22 cellular contexts compared by ENCODE assay signal in genomic region chr5:53871772-53872171, GRCh38.
"Had no signal": no experiment of that assay in that cellular context is flagged by ENCODE, and none has a peak within 500 bp of the region (broad histone marks: within the 10 kb centered on the region; RNA-seq: fewer than 3 reads in every experiment).

No MANE protein-coding gene starts in this region.

- H3K4me1 Mint-ChIP-seq: activated naive CD8-positive, alpha-beta T cell treated with anti-CD3 and anti-CD28 coated beads for 36 hours; memory B cell; stimulated activated naive CD8-positive, alpha-beta T cell treated with anti-CD3 and anti-CD28 coated beads, Interleukin-15, amount 100 ng/mL, for 72 hours had no signal

- ATAC-seq: foreskin keratinocyte; left colon; pancreas; psoas muscle; stimulated activated naive CD8-positive, alpha-beta T cell treated with anti-CD3 and anti-CD28 coated beads, Interleukin-15, amount 100 ng/mL, for 72 hours had no signal

- FAIRE-seq: astrocyte, keratinocyte, pancreas had no signal

- DNase-seq: activated CD4-positive, alpha-beta memory T cell treated with anti-CD3 and anti-CD28 coated beads for 36 hours; activated CD4-positive, alpha-beta T cell treated with anti-CD3 and anti-CD28 coated beads for 48 hours; activated CD4-positive, CD25-positive, alpha-beta regulatory T cell; activated naive CD4-positive, alpha-beta T cell treated with Interleukin-2 at 50 U/mL for 16 hours; activated naive CD8-positive, alpha-beta T cell treated with anti-CD3 and anti-CD28 coated beads for 36 hours; activated T-cell treated with anti-CD3 and anti-CD28 coated beads, Interleukin-2, amount 50 U/mL, for 48 hours; central memory CD4-positive, alpha-beta T cell; effector CD8-positive, alpha-beta T cell; erythroblast; foreskin keratinocyte; left colon; nephron progenitor cell; pancreas; psoas muscle; stimulated activated CD4-positive, alpha-beta T cell treated with anti-CD3 and anti-CD28 coated beads, Interleukin-4, amount 100 ng/mL, for 24 hours; stimulated activated naive CD8-positive, alpha-beta T cell treated with anti-CD3 and anti-CD28 coated beads, Interleukin-15, amount 100 ng/mL, for 72 hours; uterus had no signal

- H3K4me1 ChIP-seq: foreskin keratinocyte, pancreas, psoas muscle, right atrium auricular region, tibial nerve, uterus had no signal

- H3K4me3 Mint-ChIP-seq: activated CD4-positive, alpha-beta memory T cell treated with anti-CD3 and anti-CD28 coated beads for 36 hours; activated naive CD8-positive, alpha-beta T cell treated with anti-CD3 and anti-CD28 coated beads for 36 hours; memory B cell; nephron progenitor cell; stimulated activated naive CD8-positive, alpha-beta T cell treated with anti-CD3 and anti-CD28 coated beads, Interleukin-15, amount 100 ng/mL, for 72 hours had no signal

- H3K27me3 ChIP-seq: foreskin keratinocyte, pancreas, right atrium auricular region, tibial nerve, uterus had no signal

- H3K36me3 ChIP-seq: pancreas, right atrium auricular region, tibial nerve, uterus had no signal

- H3K36me3 Mint-ChIP-seq: activated CD4-positive, alpha-beta memory T cell treated with anti-CD3 and anti-CD28 coated beads for 36 hours; activated naive CD8-positive, alpha-beta T cell treated with anti-CD3 and anti-CD28 coated beads for 36 hours; memory B cell had no signal

- H3K27ac Mint-ChIP-seq: activated CD4-positive, alpha-beta memory T cell treated with anti-CD3 and anti-CD28 coated beads for 36 hours; activated naive CD8-positive, alpha-beta T cell treated with anti-CD3 and anti-CD28 coated beads for 36 hours; memory B cell; stimulated activated naive CD8-positive, alpha-beta T cell treated with anti-CD3 and anti-CD28 coated beads, Interleukin-15, amount 100 ng/mL, for 72 hours had no signal

- H3K27ac ChIP-seq: foreskin keratinocyte, pancreas, psoas muscle, right atrium auricular region, tibial nerve, uterus had no signal

- H3K4me3 ChIP-seq: pancreas, psoas muscle, right atrium auricular region, tibial nerve, uterus had no signal

- H3K9me3 ChIP-seq: pancreas, psoas muscle, right atrium auricular region, tibial nerve, uterus had no signal
